ENCODE assay signal across 19 cellular contexts in the genomic region with DNA sequence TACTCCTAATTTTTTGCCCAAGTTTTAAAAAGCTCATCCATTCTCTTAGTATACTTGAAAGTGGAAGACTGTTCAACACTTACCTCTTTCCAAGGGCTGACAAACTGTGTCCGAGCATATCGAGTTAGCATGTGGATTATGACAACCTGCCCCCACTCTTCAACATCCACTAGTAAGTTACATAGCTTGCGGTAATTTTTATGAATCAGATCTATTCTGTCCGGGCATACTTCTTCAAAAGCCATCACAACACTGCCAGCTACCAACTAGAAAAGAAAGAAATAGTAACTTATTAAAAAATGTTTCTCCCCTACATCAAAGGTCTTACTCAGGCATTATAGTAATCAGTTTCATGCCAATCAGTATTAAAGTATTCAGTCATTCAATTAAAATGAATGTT.
A peak's percentile ranks its signal among the peaks of the same experiment; 100 is the strongest.
DNase-seq lines count a peak whose midpoint lies in the region; ATAC-seq, FAIRE-seq and TF ChIP-seq lines count a peak whose summit lies in the region.
"Had no signal": no experiment of that assay in that cellular context is flagged by ENCODE, and none has a peak within 500 bp of the region (broad histone marks: within the 10 kb centered on the region; RNA-seq: fewer than 3 reads in every experiment).

No MANE protein-coding gene starts in this region.

- no peak for TF ChIP-seq CTCF in glutamatergic neuron (IDR thresholded peaks at IDR 0.05; ENCODE audit: partially characterized antibody, unreplicated experiment)

- DNase-seq in Caki2 (ENCODE audit: low read depth) = peak; percentile 42
- peak; percentile 70 for DNase-seq in RCC 7860 (ENCODE audit: low spot score)
- peak; percentile 87 for DNase-seq in kidney tubule cell (ENCODE audit: low spot score)
- DNase-seq in renal cortical epithelial cell (ENCODE audit: low read depth) = peak; percentile 81
- no peak for DNase-seq in glutamatergic neuron
- DNase-seq in HAP-1 (ENCODE audit: low spot score in 2 of 2) = no peak
- DNase-seq: CD8-positive, alpha-beta T cell; DMS79; GDM1; GOT3; H7; KBM-7 had no signal

- in situ Hi-C loops in Caki2 (cut with HindIII; ENCODE audit: low pct_unique_long_range_greater_than_20kb, low sequenced_read_pairs) = no loop called here
- in situ Hi-C loops in HAP-1 (cut with MboI; ENCODE audit: low sequenced_read_pairs) = no loop called here

- no peaks in the 10 kb centered on the region for H3K27me3 ChIP-seq in HAP-1 (ENCODE audit: low read depth)
- H3K27me3 ChIP-seq: BLaER1 treated with 17β-estradiol and CSF1 and Interleukin-3, amounts not matched to agents 10 nM and 100 nM had no signal

- H3K27ac Mint-ChIP-seq in glutamatergic neuron (ENCODE audit: unreplicated experiment) = no peak overlapping the region
- H3K27ac Mint-ChIP-seq: B cell; CD8-positive, alpha-beta T cell; IgD-negative memory B cell had no signal

- H3K36me3 Mint-ChIP-seq in glutamatergic neuron (ENCODE audit: unreplicated experiment) = peaks cover under 1% of the 10 kb centered on the region

- H3K9me3 Mint-ChIP-seq in glutamatergic neuron (ENCODE audit: unreplicated experiment) = no peaks in the 10 kb centered on the region
- H3K9me3 Mint-ChIP-seq: CD8-positive, alpha-beta T cell; IgD-negative memory B cell had no signal

- H3K36me3 ChIP-seq in HAP-1 (replicated peaks) = no peaks in the 10 kb centered on the region; the same call in 1 of the 2 replicates

- H3K9me3 ChIP-seq in HAP-1 = no peaks in the 10 kb centered on the region

- FAIRE-seq in RCC 7860 (lab: Jason Lieb, UNC) = peak; percentile 90
- FAIRE-seq: D721Med, GM18507, HepG2 had no signal

- H3K4me3 Mint-ChIP-seq in glutamatergic neuron (ENCODE audit: unreplicated experiment) = no peak overlapping the region
- H3K4me3 Mint-ChIP-seq: B cell; CD8-positive, alpha-beta T cell; IgD-negative memory B cell had no signal

- no peak overlapping the region for H3K4me3 ChIP-seq in HAP-1
- H3K4me3 ChIP-seq: BLaER1 treated with 17β-estradiol and CSF1 and Interleukin-3, amounts not matched to agents 10 nM and 100 nM had no signal

- ATAC-seq in HG02763 (IDR thresholded peaks at IDR 0.05; ENCODE audit: unreplicated experiment) = no peak
- ATAC-seq: CD8-positive, alpha-beta T cell; HepG2 had no signal

- no peaks in the 10 kb centered on the region for H3K4me1 Mint-ChIP-seq in glutamatergic neuron (ENCODE audit: low read depth, unreplicated experiment)

- peaks cover 6% of the 10 kb centered on the region for H3K4me1 ChIP-seq in HAP-1

- H3K27me3 Mint-ChIP-seq in glutamatergic neuron (ENCODE audit: unreplicated experiment) = no peaks in the 10 kb centered on the region
- H3K27me3 Mint-ChIP-seq: B cell, IgD-negative memory B cell had no signal

Comparison
In these comparisons a context has a peak if more than half of its experiments do, and no peak if none do; other contexts are left out.
1. DNase-seq: peak in Caki2 (single experiment), RCC 7860 (single experiment), kidney tubule cell (single experiment) and renal cortical epithelial cell (single experiment); none in glutamatergic neuron (single experiment) and HAP-1 (0 of 2).